Comparison of ENCODE assay signal across 10 cellular contexts in the genomic region with DNA sequence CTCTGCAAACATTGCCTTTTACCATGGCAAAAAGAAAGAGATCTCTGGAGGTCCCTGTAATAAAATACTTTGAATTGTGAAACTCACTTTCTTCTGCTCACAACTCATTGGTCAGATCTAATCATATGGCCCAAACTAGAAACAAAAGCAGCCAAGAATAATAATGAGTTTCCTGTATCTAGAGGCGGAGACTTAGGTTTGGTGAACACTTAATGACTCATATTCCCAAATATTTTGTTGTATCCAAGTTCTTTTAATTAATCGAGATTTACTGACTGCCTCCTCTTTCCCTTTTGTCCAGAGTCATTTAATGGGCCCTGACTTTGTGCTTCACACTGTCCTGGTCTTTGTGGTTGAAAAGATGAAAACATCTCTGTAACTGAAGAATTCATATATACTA.
A peak's percentile ranks its signal among the peaks of the same experiment; 100 is the strongest.
DNase-seq lines count a peak whose midpoint lies in the region; ATAC-seq, FAIRE-seq and TF ChIP-seq lines count a peak whose summit lies in the region.
"Had no signal": no experiment of that assay in that cellular context is flagged by ENCODE, and none has a peak within 500 bp of the region (broad histone marks: within the 10 kb centered on the region; RNA-seq: fewer than 3 reads in every experiment).

No MANE protein-coding gene starts in this region.

- H2BK5ac ChIP-seq in mesenchymal stem cell (ENCODE audit: low read depth, low read length, poor library complexity, severe bottlenecking) = no peak overlapping the region

- H3K27me3 ChIP-seq in mesenchymal stem cell (ENCODE audit: control insufficient read depth in 1 of 2, insufficient read depth in 1 of 2, low read length in 2 of 2) = no peaks in the 10 kb centered on the region

- H4K8ac ChIP-seq in mesenchymal stem cell (ENCODE audit: low read length) = no peak overlapping the region

- H2AK5ac ChIP-seq in mesenchymal stem cell (ENCODE audit: low read length, severe bottlenecking) = no peak overlapping the region

- no CpG with 5 or more reads among the region's 2 CpGs for WGBS in mesenchymal stem cell

- H3K4me3 ChIP-seq in AG10803 (ENCODE audit: low read length) (no peak overlapping the region), choroid plexus epithelial cell (ENCODE audit: low read depth, low read length) (peak overlapping the region; percentile 25), mesenchymal stem cell (ENCODE audit: insufficient read depth in 1 of 2, low read depth in 1 of 2, low read length in 2 of 2) (peak overlapping the region in 1 of 2 experiments; percentile 52)
- H3K4me3 ChIP-seq: prostate gland had no signal

- no peak for FAIRE-seq in D721Med (lab: Jason Lieb, UNC)

- no peak overlapping the region for H2BK12ac ChIP-seq in mesenchymal stem cell (ENCODE audit: low read length in 2 of 2)

- H2BK15ac ChIP-seq in mesenchymal stem cell (ENCODE audit: low read depth, poor library complexity, severe bottlenecking) = no peak overlapping the region

- peak overlapping the region; percentile 91 for H3K9ac ChIP-seq in mesenchymal stem cell (ENCODE audit: low read length)

- H3K14ac ChIP-seq in mesenchymal stem cell (ENCODE audit: low read length in 2 of 2) = no peak overlapping the region

- H3K79me1 ChIP-seq in mesenchymal stem cell (replicated peaks; ENCODE audit: low read length, poor library complexity, severe bottlenecking) = no peaks in the 10 kb centered on the region

- H3K4me1 ChIP-seq in mesenchymal stem cell (ENCODE audit: control insufficient read depth, insufficient read depth, low read depth, low read length) = no peaks in the 10 kb centered on the region
- H3K4me1 ChIP-seq: prostate gland had no signal

- H3K23ac ChIP-seq in mesenchymal stem cell (ENCODE audit: low read length in 2 of 2) = no peak overlapping the region

- H3K4ac ChIP-seq in mesenchymal stem cell (ENCODE audit: low read depth in 1 of 2, low read length in 2 of 2) = no peak overlapping the region

- peaks cover 2% of the 10 kb centered on the region for H3K9me3 ChIP-seq in mesenchymal stem cell (ENCODE audit: control insufficient read depth, low read length)
- H3K9me3 ChIP-seq: prostate gland had no signal

- no peak overlapping the region for H4K91ac ChIP-seq in mesenchymal stem cell (ENCODE audit: low read length)

- DNase-seq in AG10803 (ENCODE audit: low read depth) (peak; percentile 63), NCI-H226 (peak; percentile 83), choroid plexus epithelial cell (ENCODE audit: low read depth) (peak; percentile 97), mesenchymal stem cell (peak; percentile 84), D721Med (ENCODE audit: insufficient read length, low spot score) (no peak)
- DNase-seq: NCI-H526 treated with DMSO at 0.1 percent for 48 hours had no signal

- no peak overlapping the region for H3K18ac ChIP-seq in mesenchymal stem cell (ENCODE audit: low read depth in 1 of 2, low read length in 2 of 2)

- no peak for TF ChIP-seq CTCF in AG10803 (conservative IDR thresholded peaks at IDR 0.05; ENCODE audit: low read length)
- no peak for TF ChIP-seq CTCF in choroid plexus epithelial cell (conservative IDR thresholded peaks at IDR 0.05; ENCODE audit: low read depth, low read length)
- TF ChIP-seq CTCF in D721Med (IDR thresholded peaks at IDR 0.05; ENCODE audit: insufficient read depth, missing control alignments) = no peak

- H3K36me3 ChIP-seq in mesenchymal stem cell (ENCODE audit: control insufficient read depth in 1 of 2, insufficient read depth in 2 of 2, low read depth in 1 of 2, low read length in 2 of 2) = no peaks in the 10 kb centered on the region
- H3K36me3 ChIP-seq: prostate gland had no signal

- no peak overlapping the region for H3K4me2 ChIP-seq in mesenchymal stem cell (ENCODE audit: low read length, poor library complexity, severe bottlenecking)

- no peak overlapping the region for H2AFZ ChIP-seq in mesenchymal stem cell (ENCODE audit: low read depth, low read length)

- no peak for ATAC-seq in GM21390 (IDR thresholded peaks at IDR 0.05; ENCODE audit: unreplicated experiment)
- ATAC-seq in HG03565 (IDR thresholded peaks at IDR 0.05; ENCODE audit: unreplicated experiment) = no peak
- ATAC-seq in HG03520 (IDR thresholded peaks at IDR 0.05; ENCODE audit: unreplicated experiment) = no peak

- H2BK120ac ChIP-seq in mesenchymal stem cell (ENCODE audit: low read depth, low read length) = no peak overlapping the region

- H3K27ac ChIP-seq in mesenchymal stem cell (ENCODE audit: low read length, poor library complexity, severe bottlenecking) = peak overlapping the region; percentile 70
- H3K27ac ChIP-seq: prostate gland had no signal
